ENCODE assay signal across 1 cellular context in the genomic region with DNA sequence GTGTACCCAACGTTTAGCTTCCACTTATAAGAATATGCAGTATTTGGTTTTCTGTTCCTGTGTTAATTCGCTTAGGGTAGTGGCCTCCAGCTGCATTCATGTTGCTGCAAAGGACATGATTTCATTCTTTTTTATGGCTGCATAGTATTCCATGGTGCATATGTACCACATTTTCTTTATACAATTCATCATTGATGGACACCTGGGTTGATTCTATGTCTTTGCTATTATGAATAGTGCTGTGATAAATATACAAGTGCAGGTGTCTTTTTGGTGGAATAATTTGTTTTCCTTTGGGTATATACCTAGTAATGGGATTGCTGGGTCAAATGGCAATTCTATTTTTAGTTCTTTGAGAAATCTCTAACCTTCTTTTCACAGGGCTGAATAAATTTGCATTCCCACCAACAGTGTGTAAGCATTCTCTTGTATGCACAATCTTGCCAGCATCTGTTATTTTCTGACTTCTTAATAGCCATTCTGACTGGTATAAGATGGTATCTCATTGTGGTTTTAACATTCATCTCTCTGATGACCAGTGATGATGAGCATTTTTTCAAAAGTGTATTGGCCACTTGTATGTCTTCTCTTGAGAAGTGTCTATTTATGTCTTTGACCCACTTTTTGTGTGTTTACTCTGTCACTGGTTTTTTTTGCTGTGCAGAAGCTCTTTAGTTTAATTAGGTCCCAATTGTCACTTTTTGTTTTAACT.
TF ChIP-seq lines count a peak whose summit lies in the region.

No MANE protein-coding gene starts in this region.

TF ChIP-seq in GM12878, 131 proteins besides CTCF, POLR2A, EP300 and RAD21 (continued from another document):
- no peak for TF ChIP-seq ZZZ3 (IDR thresholded peaks at IDR 0.05; ENCODE audit: control insufficient read depth, insufficient read length, low read depth)
- TF ChIP-seq, protein P1, sequence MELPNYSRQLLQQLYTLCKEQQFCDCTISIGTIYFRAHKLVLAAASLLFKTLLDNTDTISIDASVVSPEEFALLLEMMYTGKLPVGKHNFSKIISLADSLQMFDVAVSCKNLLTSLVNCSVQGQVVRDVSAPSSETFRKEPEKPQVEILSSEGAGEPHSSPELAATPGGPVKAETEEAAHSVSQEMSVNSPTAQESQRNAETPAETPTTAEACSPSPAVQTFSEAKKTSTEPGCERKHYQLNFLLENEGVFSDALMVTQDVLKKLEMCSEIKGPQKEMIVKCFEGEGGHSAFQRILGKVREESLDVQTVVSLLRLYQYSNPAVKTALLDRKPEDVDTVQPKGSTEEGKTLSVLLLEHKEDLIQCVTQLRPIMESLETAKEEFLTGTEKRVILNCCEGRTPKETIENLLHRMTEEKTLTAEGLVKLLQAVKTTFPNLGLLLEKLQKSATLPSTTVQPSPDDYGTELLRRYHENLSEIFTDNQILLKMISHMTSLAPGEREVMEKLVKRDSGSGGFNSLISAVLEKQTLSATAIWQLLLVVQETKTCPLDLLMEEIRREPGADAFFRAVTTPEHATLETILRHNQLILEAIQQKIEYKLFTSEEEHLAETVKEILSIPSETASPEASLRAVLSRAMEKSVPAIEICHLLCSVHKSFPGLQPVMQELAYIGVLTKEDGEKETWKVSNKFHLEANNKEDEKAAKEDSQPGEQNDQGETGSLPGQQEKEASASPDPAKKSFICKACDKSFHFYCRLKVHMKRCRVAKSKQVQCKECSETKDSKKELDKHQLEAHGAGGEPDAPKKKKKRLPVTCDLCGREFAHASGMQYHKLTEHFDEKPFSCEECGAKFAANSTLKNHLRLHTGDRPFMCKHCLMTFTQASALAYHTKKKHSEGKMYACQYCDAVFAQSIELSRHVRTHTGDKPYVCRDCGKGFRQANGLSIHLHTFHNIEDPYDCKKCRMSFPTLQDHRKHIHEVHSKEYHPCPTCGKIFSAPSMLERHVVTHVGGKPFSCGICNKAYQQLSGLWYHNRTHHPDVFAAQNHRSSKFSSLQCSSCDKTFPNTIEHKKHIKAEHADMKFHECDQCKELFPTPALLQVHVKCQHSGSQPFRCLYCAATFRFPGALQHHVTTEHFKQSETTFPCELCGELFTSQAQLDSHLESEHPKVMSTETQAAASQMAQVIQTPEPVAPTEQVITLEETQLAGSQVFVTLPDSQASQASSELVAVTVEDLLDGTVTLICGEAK (IDR thresholded peaks at IDR 0.05; ENCODE audit: borderline replicate concordance): no peak; the same call in 1 of the 2 replicates
- no peak for TF ChIP-seq PAX8 (IDR thresholded peaks at IDR 0.05)
- TF ChIP-seq MTA3 (IDR thresholded peaks at IDR 0.05; ENCODE audit: borderline replicate concordance, low read length): no peak
- TF ChIP-seq, protein P2, sequence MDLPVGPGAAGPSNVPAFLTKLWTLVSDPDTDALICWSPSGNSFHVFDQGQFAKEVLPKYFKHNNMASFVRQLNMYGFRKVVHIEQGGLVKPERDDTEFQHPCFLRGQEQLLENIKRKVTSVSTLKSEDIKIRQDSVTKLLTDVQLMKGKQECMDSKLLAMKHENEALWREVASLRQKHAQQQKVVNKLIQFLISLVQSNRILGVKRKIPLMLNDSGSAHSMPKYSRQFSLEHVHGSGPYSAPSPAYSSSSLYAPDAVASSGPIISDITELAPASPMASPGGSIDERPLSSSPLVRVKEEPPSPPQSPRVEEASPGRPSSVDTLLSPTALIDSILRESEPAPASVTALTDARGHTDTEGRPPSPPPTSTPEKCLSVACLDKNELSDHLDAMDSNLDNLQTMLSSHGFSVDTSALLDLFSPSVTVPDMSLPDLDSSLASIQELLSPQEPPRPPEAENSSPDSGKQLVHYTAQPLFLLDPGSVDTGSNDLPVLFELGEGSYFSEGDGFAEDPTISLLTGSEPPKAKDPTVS (IDR thresholded peaks at IDR 0.05; ENCODE audit: low read depth, low read length): no peak
- no peak for TF ChIP-seq CBX5 (IDR thresholded peaks at IDR 0.05; ENCODE audit: low read depth)
- TF ChIP-seq NFIC (IDR thresholded peaks at IDR 0.05; ENCODE audit: low read depth, low read length): no peak; the same call in 1 of the 2 replicates
- TF ChIP-seq ZNF274 (IDR thresholded peaks at IDR 0.05; ENCODE audit: insufficient read depth, insufficient read length): no peak
- no peak for TF ChIP-seq TAF1 (IDR thresholded peaks at IDR 0.05; ENCODE audit: borderline replicate concordance, low read depth, low read length)
- no peak for TF ChIP-seq SPI1 (IDR thresholded peaks at IDR 0.05; ENCODE audit: borderline replicate concordance, insufficient read depth, low read depth, low read length)
- no peak for TF ChIP-seq YBX1 (IDR thresholded peaks at IDR 0.05)
- TF ChIP-seq BCL11A (IDR thresholded peaks at IDR 0.05; ENCODE audit: low read depth, low read length): 0 out of 2 replicates have a peak, but pooled peaks have one; percentile 18
- TF ChIP-seq NKRF (conservative IDR thresholded peaks at IDR 0.05): no peak
- TF ChIP-seq SREBF1 (IDR thresholded peaks at IDR 0.05; ENCODE audit: low read length): no peak
